In genomic region chr2:148338544-148338943, GRCh38 we compare ENCODE assay signal across 14 cellular contexts.
DNase-seq lines count a peak whose midpoint lies in the region; ATAC-seq, FAIRE-seq and TF ChIP-seq lines count a peak whose summit lies in the region.
"Had no signal": no experiment of that assay in that cellular context is flagged by ENCODE, and none has a peak within 500 bp of the region (broad histone marks: within the 10 kb centered on the region; RNA-seq: fewer than 3 reads in every experiment).

No MANE protein-coding gene starts in this region.

- H3K9me3 Mint-ChIP-seq in osteocyte (ENCODE audit: unreplicated experiment), result peaks cover 10% of the 10 kb centered on the region
- H3K9me3 Mint-ChIP-seq: activated naive CD8-positive, alpha-beta T cell treated with anti-CD3 and anti-CD28 coated beads, Interleukin-2, amount 10 ng/mL, durations not matched to agents 7 days and 5 days had no signal

- TF ChIP-seq CTCF in osteocyte (IDR thresholded peaks at IDR 0.05), result no peak

- no peak overlapping the region for H3K4me3 Mint-ChIP-seq in osteocyte (ENCODE audit: unreplicated experiment)
- H3K4me3 Mint-ChIP-seq: activated CD8-positive, alpha-beta T cell treated with anti-CD3 and anti-CD28 coated beads for 36 hours; activated naive CD8-positive, alpha-beta T cell treated with anti-CD3 and anti-CD28 coated beads, Interleukin-2, amount 10 ng/mL, durations not matched to agents 7 days and 5 days; effector memory CD8-positive, alpha-beta T cell; naive thymus-derived CD8-positive, alpha-beta T cell had no signal

- H3K27ac Mint-ChIP-seq in osteocyte (ENCODE audit: unreplicated experiment), result peak overlapping the region; percentile 40
- H3K27ac Mint-ChIP-seq: activated CD8-positive, alpha-beta T cell treated with anti-CD3 and anti-CD28 coated beads for 36 hours; activated naive CD8-positive, alpha-beta T cell treated with anti-CD3 and anti-CD28 coated beads, Interleukin-2, amount 10 ng/mL, durations not matched to agents 7 days and 5 days; effector memory CD8-positive, alpha-beta T cell had no signal

- peak; percentile 57 for ATAC-seq in esophagus mucosa
- ATAC-seq: activated CD8-positive, alpha-beta T cell treated with anti-CD3 and anti-CD28 coated beads for 36 hours; effector memory CD8-positive, alpha-beta T cell; naive thymus-derived CD8-positive, alpha-beta T cell had no signal

- H3K27me3 Mint-ChIP-seq in osteocyte (ENCODE audit: unreplicated experiment), result no peaks in the 10 kb centered on the region
- H3K27me3 Mint-ChIP-seq: activated CD8-positive, alpha-beta T cell treated with anti-CD3 and anti-CD28 coated beads for 36 hours; activated naive CD8-positive, alpha-beta T cell treated with anti-CD3 and anti-CD28 coated beads, Interleukin-2, amount 10 ng/mL, durations not matched to agents 7 days and 5 days; effector memory CD8-positive, alpha-beta T cell; naive thymus-derived CD8-positive, alpha-beta T cell had no signal

- peaks cover 24% of the 10 kb centered on the region for H3K36me3 Mint-ChIP-seq in osteocyte (ENCODE audit: unreplicated experiment)

- DNase-seq in GM03348 (ENCODE audit: low spot score), result peak; percentile 58
- peak; percentile 40 for DNase-seq in RCC 7860 (ENCODE audit: low spot score)
- no peak for DNase-seq in osteocyte (ENCODE audit: extremely low spot score, unreplicated experiment)
- no peak for DNase-seq in NCI-H2029 (lab: John Stamatoyannopoulos, UW)
- DNase-seq in retina, result no peak
- DNase-seq in substantia nigra (lab: John Stamatoyannopoulos, UW), result no peak
- DNase-seq in mesenteric fat pad (ENCODE audit: low spot score), result no peak
- DNase-seq: activated CD8-positive, alpha-beta T cell treated with anti-CD3 and anti-CD28 coated beads for 36 hours; activated naive CD8-positive, alpha-beta T cell treated with anti-CD3 and anti-CD28 coated beads, Interleukin-2, amount 10 ng/mL, durations not matched to agents 7 days and 5 days; effector memory CD8-positive, alpha-beta T cell; naive thymus-derived CD8-positive, alpha-beta T cell; NCI-H1417 treated with DMSO at 0.1 percent for 48 hours had no signal

- no peak overlapping the region for H3K27ac ChIP-seq in substantia nigra (ENCODE audit: low read depth, low read length, poor library complexity, severe bottlenecking)

- peak; percentile 33 for FAIRE-seq in RCC 7860 (lab: Jason Lieb, UNC)
- FAIRE-seq: GM18507 had no signal

- H3K4me1 Mint-ChIP-seq in osteocyte (ENCODE audit: unreplicated experiment), result peaks cover 4% of the 10 kb centered on the region

Comparison
In these comparisons a context has a peak if more than half of its experiments do, and no peak if none do; other contexts are left out.
1. DNase-seq: peak in GM03348 (single experiment) and RCC 7860 (single experiment); none in osteocyte (single experiment), NCI-H2029 (single experiment), retina (single experiment), substantia nigra (0 of 49) and mesenteric fat pad (single experiment).